ENCODE assay signal across 9 cellular contexts in the genomic region with DNA sequence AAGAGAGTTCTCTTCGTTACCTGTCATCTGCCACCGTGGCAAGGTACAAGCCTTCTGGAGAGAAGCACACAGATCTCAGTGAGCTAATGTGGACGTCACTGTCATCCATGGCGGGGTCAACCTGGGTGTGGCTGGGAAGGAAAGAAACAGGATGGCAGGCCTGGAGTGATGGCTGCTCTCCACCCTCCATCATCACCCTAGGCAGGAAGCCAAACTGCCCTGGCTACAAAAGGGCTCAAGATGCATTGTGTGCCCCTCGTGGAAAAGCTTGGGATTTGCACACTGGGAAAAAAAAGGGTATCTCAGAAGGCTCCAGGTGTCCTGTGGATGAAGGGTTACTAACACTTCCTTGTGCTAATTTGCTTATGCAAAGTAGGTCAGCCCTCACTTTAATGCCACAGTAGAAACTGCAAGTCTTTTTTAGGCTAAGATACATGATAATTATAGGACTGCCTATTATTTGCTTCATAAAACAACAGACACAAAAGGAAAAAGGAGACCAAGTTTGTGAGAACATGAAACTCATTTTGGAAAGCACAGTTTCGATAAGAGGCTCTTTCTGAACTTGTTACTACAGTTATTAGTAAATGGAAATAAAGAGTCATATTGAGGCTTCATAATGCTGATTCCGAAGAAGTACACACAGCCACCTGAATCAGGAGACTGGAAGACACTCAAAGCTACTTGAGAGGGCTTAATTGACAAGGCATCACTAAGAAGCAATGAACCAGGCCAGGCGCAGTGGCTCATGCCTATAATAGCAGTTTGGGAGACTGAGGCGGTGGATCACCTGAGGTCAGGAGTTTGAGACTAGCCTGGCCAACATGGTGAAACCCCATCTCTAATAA. TPM values are rescaled to one million over a fixed set of nuclear protein-coding genes. Genes with fewer than 3 reads are reported as not detected.
DNase-seq lines count a peak whose midpoint lies in the region; ATAC-seq and TF ChIP-seq lines count a peak whose summit lies in the region.
"Had no signal": no experiment of that assay in that cellular context is flagged by ENCODE, and none has a peak within 500 bp of the region (broad histone marks: within the 10 kb centered on the region; RNA-seq: fewer than 3 reads in every experiment).

No MANE protein-coding gene starts in this region.

- no peaks in the 10 kb centered on the region for H3K79me2 ChIP-seq in SK-N-SH (ENCODE audit: insufficient read depth)

- WGBS in SK-N-SH (ENCODE audit: low lambda C conversion rate): 85% methylated on average over 9 of the region's 9 CpGs
- WGBS in heart right ventricle, 2 donors: 76 to 81% methylated on average over 9 of the region's 9 CpGs

- intact Hi-C loops in heart right ventricle (cut with DNase I): loop anchor here in 2 of 10 donors (10.0 kb wide), 1 partner anchor 161 kb away; no protein-coding TSS in a partner anchor

- H3K9ac ChIP-seq in SK-N-SH: no peak overlapping the region

- no peaks in the 10 kb centered on the region for H3K27me3 ChIP-seq in SK-N-SH (ENCODE audit: insufficient read depth)
- H3K27me3 ChIP-seq in heart right ventricle: no peaks in the 10 kb centered on the region

- TF ChIP-seq CTCF in SK-N-SH (IDR thresholded peaks at IDR 0.05) (no peak), heart right ventricle (IDR thresholded peaks at IDR 0.05) (peak in 1 of 9 donors; percentile 3)

- no peak overlapping the region for H2AFZ ChIP-seq in SK-N-SH (ENCODE audit: low read depth)

- peaks cover 2% of the 10 kb centered on the region; the same call in 1 of the 2 replicates for H4K20me1 ChIP-seq in SK-N-SH (ENCODE audit: insufficient read depth)

- H3K4me3 ChIP-seq in SK-N-SH (ENCODE audit: low read depth in 2 of 2, low read length in 1 of 2) (no peak overlapping the region), heart right ventricle (no peak overlapping the region)

- no peak for TF ChIP-seq EP300 in SK-N-SH (IDR thresholded peaks at IDR 0.05; ENCODE audit: borderline replicate concordance in 1 of 2, low read depth in 1 of 2, low read length in 1 of 2)

- CTCF ChIA-PET in SK-N-SH (lab: Yijun Ruan, JAX): interaction anchor here (0.7 to 10.2 kb wide), 18 partner anchors 9 to 799 kb away, joined by 3 to 137 read pairs (median 4); a partner anchor contains a TSS

- POLR2A ChIA-PET in SK-N-SH (lab: Yijun Ruan, JAX): interaction anchor here (0.6 kb wide), 1 partner anchor 19 kb away, joined by 3 read pairs; a partner anchor contains a TSS

- no peak overlapping the region for H3K4me2 ChIP-seq in SK-N-SH

- no peaks in the 10 kb centered on the region for H3K9me2 ChIP-seq in SK-N-SH

- H3K4me1 ChIP-seq in SK-N-SH (ENCODE audit: control insufficient read depth in 1 of 2, insufficient read depth in 2 of 2, low read depth in 1 of 2, low read length in 1 of 2) (peaks cover 11 to 12% of the 10 kb centered on the region in 2 experiments; a peak in 2 of 4 replicates), heart right ventricle (peaks cover 0 to 14% (median 0%) of the 10 kb centered on the region in 9 donors)

- ATAC-seq in GM18873 (IDR thresholded peaks at IDR 0.05; ENCODE audit: low FRiP score, unreplicated experiment) (peak; percentile 52), HG03045 (IDR thresholded peaks at IDR 0.05; ENCODE audit: unreplicated experiment) (peak; percentile 88), heart right ventricle (peak in 7 of 8 donors; percentile 12 to 54 (median 43)), GM21737 (IDR thresholded peaks at IDR 0.05; ENCODE audit: unreplicated experiment) (no peak)

- peaks cover 15% of the 10 kb centered on the region for H3F3A ChIP-seq in SK-N-SH (replicated peaks; ENCODE audit: insufficient read depth)

- TF ChIP-seq RAD21 in SK-N-SH (IDR thresholded peaks at IDR 0.05; ENCODE audit: low read length): no peak

- DNase-seq in DMS153 treated with DMSO at 0.1 percent for 48 hours (lab: John Stamatoyannopoulos, UW; ENCODE audit: unreplicated experiment): peak; percentile 24
- DNase-seq in SK-N-SH: peak; percentile 27
- no peak for DNase-seq in heart right ventricle
- no peak for DNase-seq in activated CD4-positive, CD25-positive, alpha-beta regulatory T cell (lab: John Stamatoyannopoulos, UW)
- no peak for DNase-seq in HPDE6-E6E7 (ENCODE audit: extremely low spot score)
- DNase-seq: left cardiac atrium had no signal

- peaks cover 78% of the 10 kb centered on the region in 2 experiments for H3K36me3 ChIP-seq in SK-N-SH (replicated peaks in 1 of 2; ENCODE audit: control insufficient read depth in 1 of 2, insufficient read depth in 2 of 2, low read length in 1 of 2)
- peaks cover 0 to 100% (median 94%) of the 10 kb centered on the region in 9 donors for H3K36me3 ChIP-seq in heart right ventricle

- H3K9me3 ChIP-seq in SK-N-SH (no peaks in the 10 kb centered on the region), heart right ventricle (no peaks in the 10 kb centered on the region)

- H3K27ac ChIP-seq in SK-N-SH (ENCODE audit: low read depth in 2 of 2, low read length in 1 of 2) (peak overlapping the region in 1 of 2 experiments; percentile 20; a peak in 1 of 4 replicates), heart right ventricle (no peak overlapping the region)

TF ChIP-seq in SK-N-SH, 30 proteins besides CTCF, POLR2A, EP300 and RAD21 (continues in another document):
- no peak for TF ChIP-seq EZH2phosphoT487 (IDR thresholded peaks at IDR 0.05; ENCODE audit: borderline replicate concordance, low read depth)
- no peak for TF ChIP-seq GABPA (IDR thresholded peaks at IDR 0.05; ENCODE audit: low read depth)
- TF ChIP-seq TCF12 (IDR thresholded peaks at IDR 0.05): no peak
- TF ChIP-seq RXRA (IDR thresholded peaks at IDR 0.05; ENCODE audit: borderline replicate concordance, low read depth): no peak
- no peak for TF ChIP-seq ELF1 (IDR thresholded peaks at IDR 0.05)
- TF ChIP-seq, protein P1, sequence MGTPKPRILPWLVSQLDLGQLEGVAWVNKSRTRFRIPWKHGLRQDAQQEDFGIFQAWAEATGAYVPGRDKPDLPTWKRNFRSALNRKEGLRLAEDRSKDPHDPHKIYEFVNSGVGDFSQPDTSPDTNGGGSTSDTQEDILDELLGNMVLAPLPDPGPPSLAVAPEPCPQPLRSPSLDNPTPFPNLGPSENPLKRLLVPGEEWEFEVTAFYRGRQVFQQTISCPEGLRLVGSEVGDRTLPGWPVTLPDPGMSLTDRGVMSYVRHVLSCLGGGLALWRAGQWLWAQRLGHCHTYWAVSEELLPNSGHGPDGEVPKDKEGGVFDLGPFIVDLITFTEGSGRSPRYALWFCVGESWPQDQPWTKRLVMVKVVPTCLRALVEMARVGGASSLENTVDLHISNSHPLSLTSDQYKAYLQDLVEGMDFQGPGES (IDR thresholded peaks at IDR 0.05; ENCODE audit: low read depth, low read length): no peak
- TF ChIP-seq, protein P2, sequence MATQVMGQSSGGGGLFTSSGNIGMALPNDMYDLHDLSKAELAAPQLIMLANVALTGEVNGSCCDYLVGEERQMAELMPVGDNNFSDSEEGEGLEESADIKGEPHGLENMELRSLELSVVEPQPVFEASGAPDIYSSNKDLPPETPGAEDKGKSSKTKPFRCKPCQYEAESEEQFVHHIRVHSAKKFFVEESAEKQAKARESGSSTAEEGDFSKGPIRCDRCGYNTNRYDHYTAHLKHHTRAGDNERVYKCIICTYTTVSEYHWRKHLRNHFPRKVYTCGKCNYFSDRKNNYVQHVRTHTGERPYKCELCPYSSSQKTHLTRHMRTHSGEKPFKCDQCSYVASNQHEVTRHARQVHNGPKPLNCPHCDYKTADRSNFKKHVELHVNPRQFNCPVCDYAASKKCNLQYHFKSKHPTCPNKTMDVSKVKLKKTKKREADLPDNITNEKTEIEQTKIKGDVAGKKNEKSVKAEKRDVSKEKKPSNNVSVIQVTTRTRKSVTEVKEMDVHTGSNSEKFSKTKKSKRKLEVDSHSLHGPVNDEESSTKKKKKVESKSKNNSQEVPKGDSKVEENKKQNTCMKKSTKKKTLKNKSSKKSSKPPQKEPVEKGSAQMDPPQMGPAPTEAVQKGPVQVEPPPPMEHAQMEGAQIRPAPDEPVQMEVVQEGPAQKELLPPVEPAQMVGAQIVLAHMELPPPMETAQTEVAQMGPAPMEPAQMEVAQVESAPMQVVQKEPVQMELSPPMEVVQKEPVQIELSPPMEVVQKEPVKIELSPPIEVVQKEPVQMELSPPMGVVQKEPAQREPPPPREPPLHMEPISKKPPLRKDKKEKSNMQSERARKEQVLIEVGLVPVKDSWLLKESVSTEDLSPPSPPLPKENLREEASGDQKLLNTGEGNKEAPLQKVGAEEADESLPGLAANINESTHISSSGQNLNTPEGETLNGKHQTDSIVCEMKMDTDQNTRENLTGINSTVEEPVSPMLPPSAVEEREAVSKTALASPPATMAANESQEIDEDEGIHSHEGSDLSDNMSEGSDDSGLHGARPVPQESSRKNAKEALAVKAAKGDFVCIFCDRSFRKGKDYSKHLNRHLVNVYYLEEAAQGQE (IDR thresholded peaks at IDR 0.05; ENCODE audit: low read depth, low read length): no peak
- TF ChIP-seq CHD2 (IDR thresholded peaks at IDR 0.05; ENCODE audit: low read length, partially characterized antibody): no peak
- TF ChIP-seq SIN3A (IDR thresholded peaks at IDR 0.05; ENCODE audit: borderline replicate concordance, low read depth, low read length): no peak
- TF ChIP-seq, protein P3, sequence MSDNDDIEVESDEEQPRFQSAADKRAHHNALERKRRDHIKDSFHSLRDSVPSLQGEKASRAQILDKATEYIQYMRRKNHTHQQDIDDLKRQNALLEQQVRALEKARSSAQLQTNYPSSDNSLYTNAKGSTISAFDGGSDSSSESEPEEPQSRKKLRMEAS (IDR thresholded peaks at IDR 0.05; ENCODE audit: low read depth): no peak
- TF ChIP-seq FOXM1 (IDR thresholded peaks at IDR 0.05; ENCODE audit: low read depth): no peak
- TF ChIP-seq MXI1 (IDR thresholded peaks at IDR 0.05; ENCODE audit: low read depth, low read length): no peak
- no peak for TF ChIP-seq RCOR1 (IDR thresholded peaks at IDR 0.05; ENCODE audit: low read length)

RNA-seq across cellular contexts. Expression of a gene that starts 18.9 kb away (rescaled TPM):
- polyA plus RNA-seq in SK-N-SH (2012; rRNA removed) (15.3 and 16.0 TPM in 2 replicates), heart right ventricle (1 to 10 TPM; 2.4 to 5.3 TPM)
- 11.6 and 13.2 TPM in 2 replicates for polyA plus RNA-seq in SK-N-SH (2012; cell fraction: cytosol; rRNA removed)
- 29.4 and 32.5 TPM in 2 replicates for polyA plus RNA-seq in SK-N-SH (2012; cell fraction: nucleus; rRNA removed)
- 1 to 10 TPM; 2.8 to 6.2 (median 4.1) TPM for total RNA-seq in heart right ventricle

RNA-seq across cellular contexts. Expression of a gene that starts 25.6 kb away (rescaled TPM):
- polyA plus RNA-seq in SK-N-SH (2012; rRNA removed): 54.4 and 62.6 TPM in 2 replicates
- 46.6 and 55.6 TPM in 2 replicates for polyA plus RNA-seq in SK-N-SH (2012; cell fraction: cytosol; rRNA removed)
- 36.4 and 37.6 TPM in 2 replicates for polyA plus RNA-seq in SK-N-SH (2012; cell fraction: nucleus; rRNA removed)
- total RNA-seq in heart right ventricle: 100 to 1,000 TPM in 4 of 10 donors, 10 to 100 TPM in 6; 89.8 to 125 (median 98.2) TPM
- polyA plus RNA-seq in heart right ventricle: 10 to 100 TPM; 52.2 to 83.1 TPM

Comparison
In these comparisons a context has a peak if more than half of its experiments do, and no peak if none do; other contexts are left out.
1. DNase-seq: peak in DMS153 treated with DMSO at 0.1 percent for 48 hours (single experiment) and SK-N-SH (single experiment); none in heart right ventricle (0 of 2), activated CD4-positive, CD25-positive, alpha-beta regulatory T cell (0 of 4) and HPDE6-E6E7 (single experiment).